9 cellular contexts compared by ENCODE assay signal in genomic region chr12:53743277-53744129, GRCh38. TPM values are rescaled to one million over a fixed set of nuclear protein-coding genes. Genes with fewer than 3 reads are reported as not detected.
DNase-seq lines count a peak whose midpoint lies in the region; ATAC-seq, FAIRE-seq and TF ChIP-seq lines count a peak whose summit lies in the region.
"Had no signal": no experiment of that assay in that cellular context is flagged by ENCODE, and none has a peak within 500 bp of the region (broad histone marks: within the 10 kb centered on the region; RNA-seq: fewer than 3 reads in every experiment).

No MANE protein-coding gene starts in this region.

- TF ChIP-seq CTCF in A549 (IDR thresholded peaks at IDR 0.05) (peak; percentile 78), GM13976 (IDR thresholded peaks at IDR 0.05; ENCODE audit: borderline replicate concordance, control extremely low read depth, extremely low read depth, insufficient read depth, missing control alignments) (peak; percentile 91), K562 (IDR thresholded peaks at IDR 0.05 in 2 of 3, conservative IDR thresholded peaks at IDR 0.05 in 1 of 3; ENCODE audit: insufficient read depth in 2 of 3, low read depth in 1 of 3, low read length in 3 of 3) (peak; percentile 84 to 94 (median 90))

- in situ Hi-C loops in GM13976 (cut with MboI; ENCODE audit: low sequenced_read_pairs, unreplicated experiment) (loop anchor here (5.0 to 10.0 kb wide), 2 partner anchors 41 to 199 kb away; no protein-coding TSS in a partner anchor), K562 (cut with MboI) (loop anchor here (5.0 kb wide), 1 partner anchor 41 kb away; no protein-coding TSS in a partner anchor)

- H3K36me3 ChIP-seq in K562 (ENCODE audit: control insufficient read depth, insufficient read depth, low read length) (no peaks in the 10 kb centered on the region), iPS-20b (ENCODE audit: insufficient read depth, low read depth, low read length) (no peaks in the 10 kb centered on the region)

- H3K9ac ChIP-seq in K562 (ENCODE audit: insufficient read depth in 1 of 2, low read depth in 2 of 2, low read length in 2 of 2) = peak overlapping the region in 1 of 2 experiments; percentile 6; a peak in 1 of 4 replicates
- H3K9ac ChIP-seq in iPS-20b (ENCODE audit: low read depth, low read length) = no peak overlapping the region

- ATAC-seq in A549 (peak; percentile 43 to 77), K562 (peak; percentile 83), GM19351 (IDR thresholded peaks at IDR 0.05; ENCODE audit: unreplicated experiment) (no peak)

- H3K4me3 ChIP-seq in A549 (no peak overlapping the region), K562 (no peak overlapping the region), iPS-20b (ENCODE audit: low read length) (peak overlapping the region; percentile 42; the same call in 1 of the 2 replicates)

- intact Hi-C loops in K562 (cut with micrococcal nuclease) = loop anchor here (1.0 kb wide), 1 partner anchor 41 kb away; no protein-coding TSS in a partner anchor

- TF ChIP-seq POLR2A in A549 (IDR thresholded peaks at IDR 0.05; ENCODE audit: low read length) (no peak), K562 (conservative IDR thresholded peaks at IDR 0.05) (no peak)

- peak; percentile 67 to 77 for TF ChIP-seq RAD21 in A549 (conservative IDR thresholded peaks at IDR 0.05 in 1 of 2, IDR thresholded peaks at IDR 0.05 in 1 of 2)
- peak; percentile 71 to 81 for TF ChIP-seq RAD21 in K562 (CRISPR knock-in tag; conservative IDR thresholded peaks at IDR 0.05 in 1 of 2, IDR thresholded peaks at IDR 0.05 in 1 of 2)

- H2AFZ ChIP-seq in K562 (ENCODE audit: low read depth, low read length) = peak overlapping the region; percentile 73

- no peaks in the 10 kb centered on the region for H3K4me1 ChIP-seq in A549
- H3K4me1 ChIP-seq in K562 (replicated peaks in 1 of 2; ENCODE audit: control insufficient read depth in 2 of 2, insufficient read depth in 2 of 2, low read length in 2 of 2) = peaks cover 0 to 11% of the 10 kb centered on the region in 2 experiments; a peak in 4 of 5 replicates
- peaks cover 6% of the 10 kb centered on the region for H3K4me1 ChIP-seq in iPS-20b (ENCODE audit: insufficient read depth, low read length)

- CTCF ChIA-PET in A549 (lab: Yijun Ruan, JAX) (interaction anchor here (0.6 to 24.8 kb wide), 41 partner anchors 12 to 471 kb away, joined by 3 to 833 read pairs (median 4); partner anchors contain the start of genes ATP5MC2, CALCOCO1, CISTR and HOXC10), K562 (lab: Yijun Ruan, JAX; ENCODE audit: low intra/inter-chr PET ratio) (interaction anchor here (0.6 to 10.6 kb wide), 7 partner anchors 14 to 246 kb away, joined by 3 to 252 read pairs (median 5); no protein-coding TSS in a partner anchor)

- H3K4me2 ChIP-seq in A549 (peak overlapping the region; percentile 37; the same call in 2 of the 3 replicates), K562 (ENCODE audit: insufficient read depth, low read length) (peak overlapping the region; percentile 49; the same call in 1 of the 2 replicates)

- H3K27me3 ChIP-seq in K562 (ENCODE audit: control insufficient read depth in 2 of 2, insufficient read depth in 2 of 2, low read length in 2 of 2) = peaks cover 42 to 81% of the 10 kb centered on the region in 2 experiments
- H3K27me3 ChIP-seq in iPS-20b (ENCODE audit: insufficient read depth, low read length) = peaks cover 97% of the 10 kb centered on the region

- H3K27ac ChIP-seq in A549 (0 out of 6 replicates have a peak overlapping the region, but pooled peaks of 1 of the 2 experiments have one; percentile 16), K562 (ENCODE audit: extremely low read depth, low read depth, low read length) (no peak overlapping the region), iPS-20b (ENCODE audit: low read length) (no peak overlapping the region)
- H3K27ac ChIP-seq: skin epidermis had no signal

- 14% methylated on average over 15 of the region's 15 CpGs for WGBS in A549 (ENCODE audit: missing lambda C conversion rate)
- 7% methylated on average over 12 of the region's 15 CpGs for WGBS in K562 (ENCODE audit: insufficient coverage, low coverage, missing lambda C conversion rate)

- TF ChIP-seq EP300 in A549 (IDR thresholded peaks at IDR 0.05) = no peak
- TF ChIP-seq EP300 in K562 (IDR thresholded peaks at IDR 0.05; ENCODE audit: low read length) = no peak

- FAIRE-seq in A549 (lab: Jason Lieb, UNC) = no peak
- peak; percentile 84 for FAIRE-seq in K562 (lab: Jason Lieb, UNC)

- no peaks in the 10 kb centered on the region for H3K9me1 ChIP-seq in K562 (ENCODE audit: control insufficient read depth, insufficient read depth, low read length)

- POLR2A ChIA-PET in A549 (lab: Yijun Ruan, JAX) = interaction anchor here (1.1 kb wide), 1 partner anchor 35 kb away, joined by 3 read pairs; no protein-coding TSS in a partner anchor
- POLR2A ChIA-PET in K562 (lab: Yijun Ruan, JAX) = interaction anchor here (0.6 to 3.4 kb wide), 7 partner anchors 9 to 598 kb away, joined by 3 to 15 read pairs (median 3); partner anchors contain the start of gene AAAS

- peak; percentile 60 to 88 for DNase-seq in A549 (ENCODE audit: low read depth in 1 of 2, low spot score in 1 of 2)
- peak; percentile 85 for DNase-seq in GM13976 (ENCODE audit: low spot score)
- peak; percentile 14 for DNase-seq in NCI-H1105 (lab: John Stamatoyannopoulos, UW)
- peak; percentile 44 for DNase-seq in T-helper 9 cell
- peak; percentile 77 to 87 (median 84) for DNase-seq in K562 (ENCODE audit: extremely low read depth in 1 of 4, low spot score in 3 of 4)
- peak; percentile 64 for DNase-seq in stimulated activated CD4-positive, alpha-beta T cell treated with anti-CD3 and anti-CD28 coated beads, Interleukin-15, amount 100 ng/mL, for 24 hours

- peaks cover 3% of the 10 kb centered on the region for H4K20me1 ChIP-seq in K562 (replicated peaks; ENCODE audit: control insufficient read depth, insufficient read depth, low read length)

- no peaks in the 10 kb centered on the region for H3K79me2 ChIP-seq in K562 (ENCODE audit: control insufficient read depth, insufficient read depth, low read length)

- no TSS peak for BruUV-seq in K562 (replicated peaks; lab: Mats Ljungman, UMichigan)

- H3K9me3 ChIP-seq in A549 = no peaks in the 10 kb centered on the region
- no peaks in the 10 kb centered on the region for H3K9me3 ChIP-seq in K562 (replicated peaks; ENCODE audit: control insufficient read depth, insufficient read depth, low read depth, low read length)
- H3K9me3 ChIP-seq in iPS-20b (ENCODE audit: insufficient read depth, low read depth, low read length) = no peaks in the 10 kb centered on the region

TF ChIP-seq in A549, 52 proteins besides CTCF, POLR2A, EP300 and RAD21 (continues in another document):
- TF ChIP-seq SMC3 (IDR thresholded peaks at IDR 0.05) = peak; percentile 75

RNA-seq across cellular contexts. Expression of gene CISTR, which starts 8.3 kb away (rescaled TPM):
- polyA plus RNA-seq in A549 (2011; rRNA removed) (not detected in 2 replicates), A549 (2017; fragmentation: RNase III; extraction: RNeasy Plus Mini Kit Qiagen cat#74134 plus additional on column Dnase treatment) (not detected in 3 replicates), K562 (2011; rRNA removed) (not detected in 2 replicates), K562 (2014; fragmentation: Illumina TruSeq; extraction: Trizol) (not detected in 2 replicates), K562 (2014; fragmentation: Nextera tagmentation; extraction: Ambion mirVana) (not detected), K562 (2014; rRNA removed) (not detected in 2 replicates)
- not detected in 2 replicates for polyA plus RNA-seq in A549 (2012; cell fraction: cytosol; rRNA removed)
- not detected in 2 replicates for polyA plus RNA-seq in A549 (2012; cell fraction: nucleus; rRNA removed)
- not detected in 2 replicates for polyA minus RNA-seq in A549 (2011; rRNA and poly(A)+ RNA removed)
- total RNA-seq in K562 (2011; cell fraction: chromatin; rRNA removed; ENCODE audit: low replicate concordance) = not detected in 2 replicates
- not detected in 2 replicates for total RNA-seq in K562 (2011; cell fraction: nucleolus; rRNA removed)
- not detected in 2 replicates for total RNA-seq in K562 (2011; cell fraction: nucleoplasm; rRNA removed)
- total RNA-seq in K562 (2014; rRNA removed) (not detected in 2 replicates), K562 (2014; rRNA removed; fragmentation: Illumina TruSeq; extraction: Trizol) (not detected in 2 replicates), K562 (2015; rRNA removed; fragmentation: Illumina TruSeq; extraction: Trizol) (not detected in 2 replicates), K562 (2021) (not detected in 2 replicates)
- not detected in 2 replicates for polyA plus RNA-seq in K562 (2011; cell fraction: cytosol; rRNA removed)
- polyA plus RNA-seq in K562 (2011; cell fraction: nucleus; rRNA removed) = not detected in 2 replicates
- polyA plus RNA-seq in K562 (2012) = not detected in 2 replicates
- polyA minus RNA-seq in K562 (2011; rRNA and poly(A)+ RNA removed) = not detected in 2 replicates
- not detected in 2 replicates for polyA minus RNA-seq in K562 (2011; cell fraction: cytosol; rRNA and poly(A)+ RNA removed)
- polyA minus RNA-seq in K562 (2011; cell fraction: nucleus; rRNA and poly(A)+ RNA removed) = not detected in 2 replicates

RNA-seq across cellular contexts. Expression of gene CALCOCO1, which starts 16.3 kb away (rescaled TPM):
- 41.5 and 54.5 TPM in 2 replicates for polyA plus RNA-seq in A549 (2011; rRNA removed)
- 15.6 and 21.3 TPM in 2 replicates for polyA plus RNA-seq in A549 (2012; cell fraction: cytosol; rRNA removed)
- polyA plus RNA-seq in A549 (2012; cell fraction: nucleus; rRNA removed) = 59.4 and 69.1 TPM in 2 replicates
- polyA plus RNA-seq in A549 (2017; fragmentation: RNase III; extraction: RNeasy Plus Mini Kit Qiagen cat#74134 plus additional on column Dnase treatment) = 18.7 to 28.8 TPM (median 28.7 TPM) in 3 replicates
- 49.6 and 75.0 TPM in 2 replicates for polyA minus RNA-seq in A549 (2011; rRNA and poly(A)+ RNA removed)
- total RNA-seq in K562 (2011; cell fraction: chromatin; rRNA removed; ENCODE audit: low replicate concordance) = 90.7 and 154 TPM in 2 replicates
- 62.6 and 76.5 TPM in 2 replicates for total RNA-seq in K562 (2011; cell fraction: nucleolus; rRNA removed)
- 74.6 and 85.6 TPM in 2 replicates for total RNA-seq in K562 (2011; cell fraction: nucleoplasm; rRNA removed)
- total RNA-seq in K562 (2014; rRNA removed) = 7.2 and 10.2 TPM in 2 replicates
- 11.0 and 12.0 TPM in 2 replicates for total RNA-seq in K562 (2014; rRNA removed; fragmentation: Illumina TruSeq; extraction: Trizol)
- 5.5 and 6.2 TPM in 2 replicates for total RNA-seq in K562 (2015; rRNA removed; fragmentation: Illumina TruSeq; extraction: Trizol)
- 11.3 and 16.3 TPM in 2 replicates for total RNA-seq in K562 (2021)
- 31.8 and 37.5 TPM in 2 replicates for polyA plus RNA-seq in K562 (2011; rRNA removed)
- 34.8 and 38.4 TPM in 2 replicates for polyA plus RNA-seq in K562 (2011; cell fraction: cytosol; rRNA removed)
- polyA plus RNA-seq in K562 (2011; cell fraction: nucleus; rRNA removed) = 200 and 212 TPM in 2 replicates
- polyA plus RNA-seq in K562 (2012) = 14.8 and 38.0 TPM in 2 replicates
- 17.4 and 21.0 TPM in 2 replicates for polyA plus RNA-seq in K562 (2014; fragmentation: Illumina TruSeq; extraction: Trizol)
- polyA plus RNA-seq in K562 (2014; fragmentation: Nextera tagmentation; extraction: Ambion mirVana) = 1 to 10 TPM; 1.9 to 3.4 TPM
- polyA plus RNA-seq in K562 (2014; rRNA removed) = 13.2 and 13.7 TPM in 2 replicates
- polyA minus RNA-seq in K562 (2011; rRNA and poly(A)+ RNA removed) = 17.3 and 22.1 TPM in 2 replicates
- polyA minus RNA-seq in K562 (2011; cell fraction: cytosol; rRNA and poly(A)+ RNA removed) = 6.3 and 8.0 TPM in 2 replicates
- polyA minus RNA-seq in K562 (2011; cell fraction: nucleus; rRNA and poly(A)+ RNA removed) = 28.4 and 36.7 TPM in 2 replicates

Comparison
In these comparisons a context has a peak if more than half of its experiments do, and no peak if none do; other contexts are left out.
1. DNase-seq: peak in every context shown above with its lines; median percentile 85 in GM13976; 84 in K562; 74 in A549; 64 in stimulated activated CD4-positive, alpha-beta T cell treated with anti-CD3 and anti-CD28 coated beads, Interleukin-15, amount 100 ng/mL, for 24 hours; 44 in T-helper 9 cell; 14 in NCI-H1105.
2. Of the 35 proteins assayed by ChIP-seq in both K562 and A549: peak only in K562: none; only in A549: none; in both: CTCF, RAD21 and SMC3; in neither: 32.